ENCODE assay signal across 8 cellular contexts in genomic region chr2:28390241-28390856, GRCh38. TPM values are rescaled to one million over a fixed set of nuclear protein-coding genes. Genes with fewer than 3 reads are reported as not detected.
A peak's percentile ranks its signal among the peaks of the same experiment; 100 is the strongest.
DNase-seq lines count a peak whose midpoint lies in the region; ATAC-seq, FAIRE-seq and TF ChIP-seq lines count a peak whose summit lies in the region.

No MANE protein-coding gene starts in this region.

- H3K9me3 ChIP-seq in AG04450 (ENCODE audit: control insufficient read depth, insufficient read depth, low read length) (no peaks in the 10 kb centered on the region; the same call in 1 of the 2 replicates), spleen (no peaks in the 10 kb centered on the region)

- POLR2A ChIA-PET in AG04450 (lab: Yijun Ruan, JAX), result interaction anchor here (0.5 to 2.2 kb wide), 11 partner anchors 48 to 591 kb away, joined by 3 to 20 read pairs (median 5); partner anchors contain the start of gene PPP1CB

- in situ Hi-C loops in GM18951 (cut with MboI; ENCODE audit: low sequenced_read_pairs, unreplicated experiment), result no loop called here

- WGBS in spleen, 5 donors, result 0 to 1% (median 1%) methylated on average over 39 to 53 of the region's 53 CpGs

- FAIRE-seq in bronchial epithelial cell (lab: Jason Lieb, UNC), result no peak

- DNase-seq in AG04450 (ENCODE audit: low read depth, low spot score) (peak; percentile 80), NCI-H1930 (lab: John Stamatoyannopoulos, UW) (peak; percentile 54 to 58), bronchial epithelial cell (ENCODE audit: low read depth) (peak; percentile 81), iris pigment epithelial cell (ENCODE audit: low read depth) (peak; percentile 94), spleen (peak; percentile 94)
- peak; percentile 57 to 70 (median 62) for DNase-seq in activated CD4-positive, CD25-positive, alpha-beta regulatory T cell (lab: John Stamatoyannopoulos, UW)

- intact Hi-C loops in spleen (cut with DNase I; ENCODE audit: low total_unique reads), result no loop called here

- H3K27ac ChIP-seq in AG04450 (ENCODE audit: low read depth, low read length) (peak overlapping the region; percentile 97), spleen (peak overlapping the region; percentile 96 to 100 (median 98))

- H3K36me3 ChIP-seq in bronchial epithelial cell (ENCODE audit: control insufficient read depth, insufficient read depth, low read length) (peaks cover 11% of the 10 kb centered on the region), spleen (no peaks in the 10 kb centered on the region)

- peaks cover 0 to 61% (median 27%) of the 10 kb centered on the region in 6 donors for H3K4me1 ChIP-seq in spleen

- H3K4me3 ChIP-seq in AG04450 (ENCODE audit: low read depth, low read length), result peak overlapping the region; percentile 63
- peak overlapping the region; percentile 57 for H3K4me3 ChIP-seq in bronchial epithelial cell (ENCODE audit: low read depth, low read length)
- peak overlapping the region; percentile 64 to 89 (median 70) for H3K4me3 ChIP-seq in spleen

- ATAC-seq in HG03571 (IDR thresholded peaks at IDR 0.05; ENCODE audit: unreplicated experiment), result no peak

- TF ChIP-seq CTCF in AG04450 (IDR thresholded peaks at IDR 0.05; ENCODE audit: low read depth, low read length) (peak; percentile 12), bronchial epithelial cell (IDR thresholded peaks at IDR 0.05; ENCODE audit: insufficient read depth, low read length, severe bottlenecking) (peak; percentile 24), spleen (IDR thresholded peaks at IDR 0.05 in 8 of 11, conservative IDR thresholded peaks at IDR 0.05 in 3 of 11) (peak in 5 of 11 experiments; percentile 20 to 59 (median 41))

- CTCF ChIA-PET in AG04450 (lab: Charles Lee), result no interaction called here

- no peaks in the 10 kb centered on the region for H3K27me3 ChIP-seq in AG04450 (ENCODE audit: control insufficient read depth, insufficient read depth, low read length)
- H3K27me3 ChIP-seq in bronchial epithelial cell (ENCODE audit: control insufficient read depth, insufficient read depth, low read length), result no peaks in the 10 kb centered on the region
- H3K27me3 ChIP-seq in spleen (replicated peaks in 1 of 7), result peaks cover 0 to 37% (median 0%) of the 10 kb centered on the region in 7 donors

- TF ChIP-seq POLR2A in GM18951 (IDR thresholded peaks at IDR 0.05; ENCODE audit: extremely low read depth, insufficient read depth, insufficient read length), result peak; percentile 56
- TF ChIP-seq POLR2A in spleen (IDR thresholded peaks at IDR 0.05), result no peak

RNA-seq across cellular contexts. Expression of gene FOSL2, which starts 2.3 kb away (rescaled TPM):
- polyA plus RNA-seq in AG04450 (2011; rRNA removed) (45.3 and 50.3 TPM in 2 replicates), spleen (10 to 100 TPM in 1 of 3 donors, 1 to 10 TPM in 2; 3.2 to 14.8 (median 4.7) TPM)
- 105 and 117 TPM in 2 replicates for polyA minus RNA-seq in AG04450 (2011; rRNA and poly(A)+ RNA removed)
- total RNA-seq in bronchial epithelial cell (77.1 and 106 TPM in 2 replicates), spleen (100 to 1,000 TPM in 3 of 7 donors, 10 to 100 TPM in 4; 53.0 to 134 (median 97.1) TPM)
